ENCODE assay signal across 8 cellular contexts in genomic region chr16:57478396-57479024, GRCh38. TPM values are rescaled to one million over a fixed set of nuclear protein-coding genes. Genes with fewer than 3 reads are reported as not detected.
DNase-seq lines count a peak whose midpoint lies in the region; TF ChIP-seq lines count a peak whose summit lies in the region.
"Had no signal": no experiment of that assay in that cellular context is flagged by ENCODE, and none has a peak within 500 bp of the region (broad histone marks: within the 10 kb centered on the region; RNA-seq: fewer than 3 reads in every experiment).

No MANE protein-coding gene starts in this region.

- no peak for TF ChIP-seq EP300 in ovary (IDR thresholded peaks at IDR 0.05)

- POLR2A ChIA-PET in GM10248 (lab: Yijun Ruan, JAX) = no interaction called here

- no peaks in the 10 kb centered on the region for H3K27me3 ChIP-seq in ectodermal cell (ENCODE audit: control insufficient read depth, insufficient read depth, low read length, poor library complexity, severe bottlenecking)
- H3K27me3 ChIP-seq in ovary = no peaks in the 10 kb centered on the region

- no peak overlapping the region for H3K27ac ChIP-seq in ectodermal cell (ENCODE audit: insufficient read depth, low read depth, low read length, poor library complexity, severe bottlenecking)
- H3K27ac ChIP-seq in ovary = peak overlapping the region in 1 of 2 donors; percentile 54
- H3K27ac ChIP-seq: KMS-11, prostate gland had no signal

- H3K4me1 ChIP-seq in ectodermal cell (ENCODE audit: control insufficient read depth, insufficient read depth, low read length) = peaks cover 36% of the 10 kb centered on the region
- peaks cover 18% of the 10 kb centered on the region for H3K4me1 ChIP-seq in ovary (ENCODE audit: insufficient read depth)
- H3K4me1 ChIP-seq: prostate gland had no signal

- H3K36me3 ChIP-seq in ectodermal cell (ENCODE audit: control insufficient read depth, insufficient read depth, low read length) = no peaks in the 10 kb centered on the region
- no peaks in the 10 kb centered on the region for H3K36me3 ChIP-seq in ovary
- H3K36me3 ChIP-seq: prostate gland had no signal

- H3K4me3 ChIP-seq in ectodermal cell (ENCODE audit: insufficient read depth, low read depth, low read length) = peak overlapping the region; percentile 26
- H3K4me3 ChIP-seq in ovary = peak overlapping the region; percentile 20

- 75 to 77% methylated on average over 7 to 8 of the region's 8 CpGs for WGBS in ectodermal cell, 2 experiments
- WGBS in ovary, 3 donors = 43 to 51% (median 48%) methylated on average over 6 to 8 of the region's 8 CpGs

- in situ Hi-C loops in G401 (cut with HindIII; ENCODE audit: low sequenced_read_pairs) = no loop called here

- peak; percentile 17 for DNase-seq in GM10248 (ENCODE audit: extremely low spot score)
- DNase-seq in ovary = no peak
- no peak for DNase-seq in AG08396 (ENCODE audit: low spot score)
- DNase-seq in G401 (ENCODE audit: low spot score) = no peak
- DNase-seq in DMS 273 treated with DMSO at 0.1 percent for 48 hours (lab: John Stamatoyannopoulos, UW) = no peak

- no peaks in the 10 kb centered on the region for H3K9me3 ChIP-seq in ectodermal cell (ENCODE audit: control insufficient read depth, low read length)
- H3K9me3 ChIP-seq in ovary = no peaks in the 10 kb centered on the region
- H3K9me3 ChIP-seq: prostate gland had no signal

- no peak for TF ChIP-seq POLR2A in ovary (IDR thresholded peaks at IDR 0.05)

- no peak for TF ChIP-seq CTCF in GM10248 (IDR thresholded peaks at IDR 0.05; ENCODE audit: control extremely low read depth, extremely low read depth, low read depth, missing control alignments)
- TF ChIP-seq CTCF in ovary (IDR thresholded peaks at IDR 0.05) = no peak

- intact Hi-C loops in ovary (cut with DNase I) = no loop called here

- CTCF ChIA-PET in GM10248 (lab: Yijun Ruan, JAX) = interaction anchor here (0.9 to 1.4 kb wide), 4 partner anchors 12 to 112 kb away, joined by 3 to 5 read pairs (median 3); partner anchors contain the start of gene POLR2C

RNA-seq across cellular contexts. Expression of gene DOK4, which starts 7.8 kb away (rescaled TPM):
- 20.9 TPM for polyA plus RNA-seq in ectodermal cell (2013, experiment 1 of 4)
- 17.0 TPM for polyA plus RNA-seq in ectodermal cell (2013, experiment 2 of 4)
- 20.0 TPM for polyA plus RNA-seq in ectodermal cell (2013, experiment 3 of 4)
- 16.5 TPM for polyA plus RNA-seq in ectodermal cell (2013, experiment 4 of 4)
- 10 to 100 TPM; 14.0 to 34.7 (median 29.2) TPM for total RNA-seq in ovary
- polyA plus RNA-seq in ovary = 10 to 100 TPM in 1 of 2 donors, 1 to 10 TPM in 1; 9.9 to 26.7 TPM
- total RNA-seq in G401 (2014; rRNA removed; shearing (Covaris generic)) = 33.7 and 45.5 TPM in 2 replicates

RNA-seq across cellular contexts. Expression of gene POLR2C, which starts 16.0 kb away (rescaled TPM):
- 71.2 TPM for polyA plus RNA-seq in ectodermal cell (2013, experiment 1 of 4)
- 81.3 TPM for polyA plus RNA-seq in ectodermal cell (2013, experiment 2 of 4)
- 77.1 TPM for polyA plus RNA-seq in ectodermal cell (2013, experiment 3 of 4)
- 82.5 TPM for polyA plus RNA-seq in ectodermal cell (2013, experiment 4 of 4)
- total RNA-seq in ovary = 10 to 100 TPM; 54.9 to 96.9 (median 65.8) TPM
- 10 to 100 TPM; 70.5 to 74.1 TPM for polyA plus RNA-seq in ovary
- total RNA-seq in G401 (2014; rRNA removed; shearing (Covaris generic)) = 240 and 319 TPM in 2 replicates

RNA-seq across cellular contexts. Expression of gene COQ9, which starts 31.2 kb away (rescaled TPM):
- polyA plus RNA-seq in ectodermal cell (2013, experiment 1 of 4) = 28.3 TPM
- 19.9 TPM for polyA plus RNA-seq in ectodermal cell (2013, experiment 2 of 4)
- 24.9 TPM for polyA plus RNA-seq in ectodermal cell (2013, experiment 3 of 4)
- 27.4 TPM for polyA plus RNA-seq in ectodermal cell (2013, experiment 4 of 4)
- total RNA-seq in ovary = 10 to 100 TPM; 24.4 to 37.5 (median 29.7) TPM
- polyA plus RNA-seq in ovary = 10 to 100 TPM; 36.2 to 68.8 TPM
- total RNA-seq in G401 (2014; rRNA removed; shearing (Covaris generic)) = 46.3 and 60.4 TPM in 2 replicates

RNA-seq across cellular contexts. Expression of gene CIAPIN1, which starts 31.3 kb away (rescaled TPM):
- 90.4 TPM for polyA plus RNA-seq in ectodermal cell (2013, experiment 1 of 4)
- 98.4 TPM for polyA plus RNA-seq in ectodermal cell (2013, experiment 2 of 4)
- polyA plus RNA-seq in ectodermal cell (2013, experiment 3 of 4) = 69.8 TPM
- 82.3 TPM for polyA plus RNA-seq in ectodermal cell (2013, experiment 4 of 4)
- 10 to 100 TPM in 6 of 7 donors, 1 to 10 TPM in 1; 9.2 to 33.5 (median 20.8) TPM for total RNA-seq in ovary
- polyA plus RNA-seq in ovary = 10 to 100 TPM; 16.0 to 32.8 TPM
- total RNA-seq in G401 (2014; rRNA removed; shearing (Covaris generic)) = 152 and 156 TPM in 2 replicates

RNA-seq across cellular contexts. Expression of gene CCDC102A, which starts 57.9 kb away (rescaled TPM):
- 20.5 TPM for polyA plus RNA-seq in ectodermal cell (2013, experiment 1 of 4)
- 17.7 TPM for polyA plus RNA-seq in ectodermal cell (2013, experiment 2 of 4)
- polyA plus RNA-seq in ectodermal cell (2013, experiment 3 of 4) = 14.3 TPM
- 13.1 TPM for polyA plus RNA-seq in ectodermal cell (2013, experiment 4 of 4)
- 10 to 100 TPM; 11.9 to 22.4 (median 15.6) TPM for total RNA-seq in ovary
- 10 to 100 TPM in 1 of 2 donors, 1 to 10 TPM in 1; 5.9 to 10.2 TPM for polyA plus RNA-seq in ovary
- 25.0 and 26.7 TPM in 2 replicates for total RNA-seq in G401 (2014; rRNA removed; shearing (Covaris generic))
